9 cellular contexts compared by ENCODE assay signal in the genomic region with DNA sequence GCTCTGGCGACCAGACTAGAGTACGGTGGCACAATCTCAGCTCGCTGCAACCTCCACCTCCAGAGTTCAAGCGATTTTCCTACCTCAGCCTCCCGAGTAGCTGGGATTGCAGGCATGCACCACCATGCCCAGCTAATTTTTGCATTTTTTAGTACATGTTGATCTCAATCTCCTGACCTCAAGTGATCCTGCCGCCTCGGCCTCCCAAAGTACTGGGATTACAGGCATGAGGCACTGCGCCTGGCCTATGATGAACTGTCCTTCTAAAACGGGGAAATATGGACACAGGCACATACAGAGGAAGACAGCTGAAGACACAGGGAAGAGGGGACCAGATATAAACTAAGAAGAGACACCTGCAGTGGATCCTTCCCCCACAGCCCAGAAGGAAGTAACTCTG. TPM values are rescaled to one million over a fixed set of nuclear protein-coding genes. Genes with fewer than 3 reads are reported as not detected.
"Had no signal": no experiment of that assay in that cellular context is flagged by ENCODE, and none has a peak within 500 bp of the region (broad histone marks: within the 10 kb centered on the region; RNA-seq: fewer than 3 reads in every experiment).

No MANE protein-coding gene starts in this region.

- H3K4me2 ChIP-seq: GM23338 had no signal

- H2AFZ ChIP-seq: GM23338 had no signal

- H3K27ac Mint-ChIP-seq: GM23338, H9, HFFc6, IgD-negative memory B cell had no signal

- H3K27ac ChIP-seq: HL-60 had no signal

- DNase-seq: H9, HCEC 1CT, HFFc6 had no signal

- ATAC-seq: GM23338, HepG2 had no signal

- H3K4me3 ChIP-seq: GM23338 had no signal

- H3K9me3 Mint-ChIP-seq: GM23338, H9, HFFc6, IgD-negative memory B cell had no signal

- H3K36me3 Mint-ChIP-seq: IgD-negative memory B cell had no signal

- H3K4me3 Mint-ChIP-seq: GM23338, H9, HFFc6, IgD-negative memory B cell had no signal

RNA-seq across cellular contexts. Expression of a gene that starts 12.7 kb away (rescaled TPM):
- total RNA-seq: GM23338, H1, H9, HepG2, HFFc6, HT1080 had no signal
- polyA plus RNA-seq: GM23338, H1, HepG2, IgD-negative memory B cell had no signal

RNA-seq across cellular contexts. Expression of a gene that starts 28.4 kb away (rescaled TPM):
- total RNA-seq: H9, HepG2, HFFc6, HT1080 had no signal
- polyA plus RNA-seq: GM23338, HepG2, IgD-negative memory B cell had no signal

RNA-seq across cellular contexts. Expression of a gene that starts 43.9 kb away (rescaled TPM):
- total RNA-seq: H9, HepG2, HFFc6, HT1080 had no signal
- polyA plus RNA-seq: HepG2 had no signal
